1 cellular context compared by ENCODE assay signal in genomic region chr13:102774210-102774560, GRCh38.
TF ChIP-seq lines count a peak whose summit lies in the region.

No MANE protein-coding gene starts in this region.

TF ChIP-seq in HCT116, 20 proteins besides CTCF, POLR2A, EP300 and RAD21 (continued from another document):
- TF ChIP-seq ZBTB33 (IDR thresholded peaks at IDR 0.05; ENCODE audit: extremely low read depth, insufficient replicate concordance, low read length): no peak
- no peak for TF ChIP-seq ZFX (IDR thresholded peaks at IDR 0.05)
- no peak for TF ChIP-seq FOSL1 (IDR thresholded peaks at IDR 0.05; ENCODE audit: low read depth)
- TF ChIP-seq POLR2AphosphoS5 (IDR thresholded peaks at IDR 0.05; ENCODE audit: low read depth, low read length): no peak
- TF ChIP-seq CBX3 (IDR thresholded peaks at IDR 0.05; ENCODE audit: low read depth): no peak
- no peak for TF ChIP-seq CEBPB (IDR thresholded peaks at IDR 0.05; ENCODE audit: low read depth)
